In genomic region chr12:47903151-47903611, GRCh38 we compare ENCODE assay signal across 8 cellular contexts. TPM values are rescaled to one million over a fixed set of nuclear protein-coding genes. Genes with fewer than 3 reads are reported as not detected.
A peak's percentile ranks its signal among the peaks of the same experiment; 100 is the strongest.
DNase-seq lines count a peak whose midpoint lies in the region; ATAC-seq, FAIRE-seq and TF ChIP-seq lines count a peak whose summit lies in the region.

No MANE protein-coding gene starts in this region.

- H3K4me3 Mint-ChIP-seq in astrocyte (ENCODE audit: unreplicated experiment) (peak overlapping the region; percentile 81), nephron (peak overlapping the region; percentile 18 to 59 (median 33)), endothelial cell (ENCODE audit: unreplicated experiment) (no peak overlapping the region)

- peaks cover 25% of the 10 kb centered on the region for H3K4me1 ChIP-seq in DOHH2 (ENCODE audit: control insufficient read depth, low read length)
- peaks cover 29% of the 10 kb centered on the region for H3K4me1 ChIP-seq in astrocyte (ENCODE audit: insufficient read depth, low read length)

- no peak for TF ChIP-seq CTCF in DOHH2 (IDR thresholded peaks at IDR 0.05; ENCODE audit: low read depth, low read length, poor library complexity, severe bottlenecking)
- TF ChIP-seq CTCF in astrocyte (IDR thresholded peaks at IDR 0.05; ENCODE audit: insufficient read depth, low read depth, low read length), result no peak
- no peak for TF ChIP-seq CTCF in nephron (IDR thresholded peaks at IDR 0.05; ENCODE audit: unreplicated experiment in 3 of 3)
- TF ChIP-seq CTCF in endothelial cell (IDR thresholded peaks at IDR 0.05; ENCODE audit: unreplicated experiment), result no peak

- H4K20me1 ChIP-seq in DOHH2 (ENCODE audit: control insufficient read depth, insufficient read depth, low read depth, low read length) (no peaks in the 10 kb centered on the region), astrocyte (ENCODE audit: insufficient read depth, low read length) (peaks cover 41% of the 10 kb centered on the region)

- H2AFZ ChIP-seq in astrocyte (ENCODE audit: low read depth, low read length), result no peak overlapping the region

- H3K36me3 ChIP-seq in DOHH2 (ENCODE audit: control insufficient read depth, low read length) (no peaks in the 10 kb centered on the region), astrocyte (ENCODE audit: insufficient read depth, low read length) (no peaks in the 10 kb centered on the region)

- FAIRE-seq in astrocyte (lab: Jason Lieb, UNC), result no peak

- no peaks in the 10 kb centered on the region for H3K9me2 ChIP-seq in DOHH2 (replicated peaks; ENCODE audit: control insufficient read depth, low read length)

- H3K79me2 ChIP-seq in DOHH2 (ENCODE audit: control insufficient read depth, low read length) (no peaks in the 10 kb centered on the region), astrocyte (ENCODE audit: insufficient read depth, low read length) (peaks cover 18% of the 10 kb centered on the region)

- H3K36me3 Mint-ChIP-seq in astrocyte (ENCODE audit: low read depth, unreplicated experiment) (no peaks in the 10 kb centered on the region), nephron (ENCODE audit: low read depth) (no peaks in the 10 kb centered on the region), endothelial cell (ENCODE audit: low read depth, unreplicated experiment) (no peaks in the 10 kb centered on the region)

- H3K27me3 Mint-ChIP-seq in astrocyte (ENCODE audit: low read depth, unreplicated experiment) (peaks cover 55% of the 10 kb centered on the region), nephron (ENCODE audit: low read depth) (peaks cover 90% of the 10 kb centered on the region), endothelial cell (ENCODE audit: unreplicated experiment) (peaks cover 19% of the 10 kb centered on the region)

- H3K9me3 Mint-ChIP-seq in astrocyte (ENCODE audit: unreplicated experiment) (peaks cover 4% of the 10 kb centered on the region), nephron (no peaks in the 10 kb centered on the region), endothelial cell (ENCODE audit: unreplicated experiment) (no peaks in the 10 kb centered on the region)

- no peaks in the 10 kb centered on the region for H3K9me3 ChIP-seq in DOHH2 (ENCODE audit: control insufficient read depth, insufficient read depth, low read length)
- no peaks in the 10 kb centered on the region for H3K9me3 ChIP-seq in astrocyte (ENCODE audit: insufficient read depth, low read depth, low read length)

- ATAC-seq in GM21619 (IDR thresholded peaks at IDR 0.05; ENCODE audit: unreplicated experiment), result no peak

- H3K4me2 ChIP-seq in DOHH2 (ENCODE audit: low read length), result peak overlapping the region; percentile 92
- H3K4me2 ChIP-seq in astrocyte (ENCODE audit: low read length), result peak overlapping the region; percentile 96

- peak; percentile 53 for DNase-seq in HT-29 (ENCODE audit: low spot score)
- peak; percentile 87 for DNase-seq in astrocyte (ENCODE audit: low read depth)
- DNase-seq in endothelial cell (ENCODE audit: low spot score), result no peak
- no peak for DNase-seq in medulla oblongata (ENCODE audit: extremely low spot score)
- no peak for DNase-seq in NCI-H146 treated with DMSO at 0.1 percent for 48 hours (lab: John Stamatoyannopoulos, UW; ENCODE audit: unreplicated experiment)

- H3K4me1 Mint-ChIP-seq in astrocyte (ENCODE audit: low read depth, unreplicated experiment) (peaks cover 17% of the 10 kb centered on the region), nephron (peaks cover 16% of the 10 kb centered on the region), endothelial cell (ENCODE audit: unreplicated experiment) (peaks cover 15% of the 10 kb centered on the region)

- peak overlapping the region; percentile 27 for H3K27ac Mint-ChIP-seq in astrocyte (ENCODE audit: unreplicated experiment)
- H3K27ac Mint-ChIP-seq in nephron, result no peak overlapping the region
- no peak overlapping the region for H3K27ac Mint-ChIP-seq in endothelial cell (ENCODE audit: unreplicated experiment)

- H3K4me3 ChIP-seq in DOHH2 (ENCODE audit: low read length) (peak overlapping the region; percentile 83; the same call in 1 of the 2 replicates), astrocyte (ENCODE audit: insufficient read depth, low read depth, low read length) (peak overlapping the region; percentile 81)

- H3K9ac ChIP-seq in astrocyte (ENCODE audit: low read length), result peak overlapping the region; percentile 42

- H3F3A ChIP-seq in DOHH2 (ENCODE audit: control insufficient read depth, insufficient read depth), result no peaks in the 10 kb centered on the region

- peaks cover 27% of the 10 kb centered on the region for H3K27me3 ChIP-seq in DOHH2 (ENCODE audit: control insufficient read depth, low read length)
- peaks cover 31% of the 10 kb centered on the region for H3K27me3 ChIP-seq in astrocyte (ENCODE audit: insufficient read depth, low read length)

- H3K27ac ChIP-seq in DOHH2 (ENCODE audit: low read depth, low read length) (no peak overlapping the region), astrocyte (ENCODE audit: low read depth, low read length) (peak overlapping the region; percentile 39)

RNA-seq across cellular contexts. Expression of gene VDR, which starts 1.6 kb away (rescaled TPM):
- total RNA-seq in HT-29 (2014; rRNA removed; shearing (Covaris generic)), result 15.3 and 15.4 TPM in 2 replicates
- total RNA-seq in astrocyte (6.1 and 6.6 TPM in 2 replicates), endothelial cell (ENCODE audit: unreplicated experiment) (2.3 TPM)

Comparison
In these comparisons a context has a peak if more than half of its experiments do, and no peak if none do; other contexts are left out.
1. DNase-seq: peak in HT-29 (single experiment) and astrocyte (single experiment); none in endothelial cell (single experiment), medulla oblongata (single experiment) and NCI-H146 treated with DMSO at 0.1 percent for 48 hours (single experiment).